9 cellular contexts compared by ENCODE assay signal in the genomic region with DNA sequence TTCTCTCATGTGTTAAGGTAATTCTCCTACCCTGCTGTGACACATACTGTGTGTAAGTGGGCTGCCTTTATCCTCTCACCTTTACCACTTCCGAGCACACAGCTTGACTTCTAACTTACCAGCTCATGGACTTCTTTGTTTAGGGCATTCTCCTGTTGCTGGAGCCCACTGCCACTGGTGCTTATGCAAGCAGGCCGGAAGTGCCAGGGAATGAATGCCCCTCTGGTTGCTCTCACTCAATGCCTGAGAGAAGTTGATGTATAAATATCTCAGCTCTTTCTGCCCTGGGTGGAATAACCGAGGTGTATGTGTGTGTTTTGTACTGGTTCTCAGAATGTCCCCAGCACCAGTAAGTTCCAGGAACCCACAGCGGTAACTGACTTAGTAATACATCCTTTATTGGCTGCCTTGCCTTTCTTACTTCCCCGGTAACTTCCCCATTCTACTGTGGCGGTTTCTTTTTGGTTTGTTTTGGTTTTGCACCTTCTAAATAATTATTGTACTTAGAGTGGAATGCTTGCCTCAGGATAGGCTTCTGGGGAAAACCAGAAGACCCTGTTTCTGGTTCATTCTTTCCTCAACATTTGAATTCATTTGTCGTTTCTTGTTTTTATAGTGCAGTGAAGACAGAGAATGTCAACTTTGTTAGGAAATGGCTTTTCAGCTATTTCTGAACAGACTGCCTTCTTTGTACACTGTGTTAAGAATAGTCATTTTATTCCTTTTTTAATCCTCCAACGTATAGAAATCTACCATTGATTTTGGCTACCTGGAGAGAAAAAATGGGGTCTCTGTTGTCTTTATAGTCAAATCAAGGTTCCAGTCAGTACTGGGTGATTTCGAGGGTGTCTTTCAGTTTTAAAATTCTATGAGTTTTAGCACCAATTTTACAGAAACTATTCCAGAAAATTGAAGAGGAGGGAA. TPM values are rescaled to one million over a fixed set of nuclear protein-coding genes. Genes with fewer than 3 reads are reported as not detected.
A peak's percentile ranks its signal among the peaks of the same experiment; 100 is the strongest.
DNase-seq lines count a peak whose midpoint lies in the region; ATAC-seq and TF ChIP-seq lines count a peak whose summit lies in the region.
"Had no signal": no experiment of that assay in that cellular context is flagged by ENCODE, and none has a peak within 500 bp of the region (broad histone marks: within the 10 kb centered on the region; RNA-seq: fewer than 3 reads in every experiment).

No MANE protein-coding gene starts in this region.

- H3K36me3 Mint-ChIP-seq in Calu3 (ENCODE audit: insufficient read depth, unreplicated experiment): no peaks in the 10 kb centered on the region
- no peaks in the 10 kb centered on the region for H3K36me3 Mint-ChIP-seq in dendritic cell treated with granulocyte-macrophage colony-stimulating factor and Interleukin-4, amounts not matched to agents 40 ng/mL and 50 ng/mL, for 4 days (ENCODE audit: low read depth)

- peak overlapping the region; percentile 77 for H3K27ac Mint-ChIP-seq in Calu3 (ENCODE audit: unreplicated experiment)
- peak overlapping the region; percentile 87 for H3K27ac Mint-ChIP-seq in dendritic cell treated with granulocyte-macrophage colony-stimulating factor and Interleukin-4, amounts not matched to agents 40 ng/mL and 50 ng/mL, for 4 days

- no peaks in the 10 kb centered on the region for H3K9me3 Mint-ChIP-seq in Calu3 (ENCODE audit: low read depth, unreplicated experiment)
- H3K9me3 Mint-ChIP-seq in dendritic cell treated with granulocyte-macrophage colony-stimulating factor and Interleukin-4, amounts not matched to agents 40 ng/mL and 50 ng/mL, for 4 days: no peaks in the 10 kb centered on the region

- H3K27me3 ChIP-seq in ovary: no peaks in the 10 kb centered on the region

- no peak overlapping the region for H3K4me3 ChIP-seq in ovary

- CTCF ChIA-PET in Calu3 (lab: Charles Lee): interaction anchor here (0.5 kb wide), 1 partner anchor 73 kb away, joined by 3 read pairs; no protein-coding TSS in a partner anchor

- no peak for TF ChIP-seq POLR2A in ovary (IDR thresholded peaks at IDR 0.05)

- TF ChIP-seq CTCF in Calu3 (IDR thresholded peaks at IDR 0.05; ENCODE audit: unreplicated experiment) (no peak), ovary (IDR thresholded peaks at IDR 0.05) (no peak)

- no TSS peak for BruUV-seq in Calu3 (replicated peaks; lab: Mats Ljungman, UMichigan)

- WGBS in ovary, 3 donors: 38 to 53% (median 45%) methylated on average over 9 of the region's 9 CpGs

- H3K4me1 ChIP-seq in ovary (ENCODE audit: insufficient read depth): no peaks in the 10 kb centered on the region

- TF ChIP-seq EP300 in ovary (IDR thresholded peaks at IDR 0.05): no peak

- intact Hi-C loops in Calu3 (cut with micrococcal nuclease; ENCODE audit: unreplicated experiment) (no loop called here), ovary (cut with DNase I) (no loop called here), left ventricle myocardium superior (cut with micrococcal nuclease) (no loop called here)
- intact Hi-C loops in dendritic cell treated with granulocyte-macrophage colony-stimulating factor and Interleukin-4, amounts not matched to agents 40 ng/mL and 50 ng/mL, for 4 days (cut with micrococcal nuclease): loop anchor here (5.0 kb wide), 1 partner anchor 69 kb away; no protein-coding TSS in a partner anchor

- ATAC-seq in GM19468 (IDR thresholded peaks at IDR 0.05; ENCODE audit: extremely low read depth, unreplicated experiment) (peak; percentile 73), HG03520 (IDR thresholded peaks at IDR 0.05; ENCODE audit: unreplicated experiment) (peak; percentile 96), left ventricle myocardium superior (no peak)
- ATAC-seq: HCT116 had no signal

- H3K9me3 ChIP-seq in ovary: no peaks in the 10 kb centered on the region

- no peaks in the 10 kb centered on the region for H3K27me3 Mint-ChIP-seq in Calu3 (ENCODE audit: unreplicated experiment)
- no peaks in the 10 kb centered on the region for H3K27me3 Mint-ChIP-seq in dendritic cell treated with granulocyte-macrophage colony-stimulating factor and Interleukin-4, amounts not matched to agents 40 ng/mL and 50 ng/mL, for 4 days

- H3K36me3 ChIP-seq in ovary: no peaks in the 10 kb centered on the region

- H3K27ac ChIP-seq in ovary: no peak overlapping the region

- peak overlapping the region; percentile 45 for H3K4me3 Mint-ChIP-seq in Calu3 (ENCODE audit: low read depth, unreplicated experiment)
- H3K4me3 Mint-ChIP-seq in dendritic cell treated with granulocyte-macrophage colony-stimulating factor and Interleukin-4, amounts not matched to agents 40 ng/mL and 50 ng/mL, for 4 days: peak overlapping the region; percentile 69

- DNase-seq in Calu3 (peak; percentile 1), T-helper 9 cell (peak; percentile 4), ovary (no peak), left ventricle myocardium superior (no peak)
- peak; percentile 30 for DNase-seq in stimulated activated CD4-positive, alpha-beta T cell treated with anti-CD3 and anti-CD28 coated beads, Interleukin-15, amount 100 ng/mL, for 24 hours

- H3K4me1 Mint-ChIP-seq in Calu3 (ENCODE audit: low read depth, unreplicated experiment): peaks cover 11% of the 10 kb centered on the region
- peaks cover 10% of the 10 kb centered on the region for H3K4me1 Mint-ChIP-seq in dendritic cell treated with granulocyte-macrophage colony-stimulating factor and Interleukin-4, amounts not matched to agents 40 ng/mL and 50 ng/mL, for 4 days (ENCODE audit: low read depth)

RNA-seq across cellular contexts. Expression of a gene that starts 45.4 kb away (rescaled TPM):
- total RNA-seq in Calu3 (2022) (not detected in 2 replicates), ovary (under 1 TPM in 3 of 7 donors, not detected in 4; 0.10 to 0.72 (median 0.34) TPM), left ventricle myocardium superior (not detected)
- under 1 TPM in 1 of 2 donors, not detected in 1; 0.04 TPM for polyA plus RNA-seq in ovary

RNA-seq across cellular contexts. Expression of a gene that starts 45.5 kb away (rescaled TPM):
- total RNA-seq in Calu3 (2022): 46.8 and 50.0 TPM in 2 replicates
- 10 to 100 TPM in 6 of 7 donors, 1 to 10 TPM in 1; 6.0 to 35.3 (median 13.3) TPM for total RNA-seq in ovary
- 10 to 100 TPM in 1 of 2 donors, 1 to 10 TPM in 1; 8.8 to 39.5 TPM for polyA plus RNA-seq in ovary
- 105 TPM for total RNA-seq in left ventricle myocardium superior

Comparison
In these comparisons a context has a peak if more than half of its experiments do, and no peak if none do; other contexts are left out.
1. DNase-seq: peak in Calu3 (single experiment), T-helper 9 cell (single experiment) and stimulated activated CD4-positive, alpha-beta T cell treated with anti-CD3 and anti-CD28 coated beads, Interleukin-15, amount 100 ng/mL, for 24 hours (single experiment); none in ovary (0 of 5) and left ventricle myocardium superior (single experiment).